Comparison of ENCODE assay signal across 2 cellular contexts in the genomic region with DNA sequence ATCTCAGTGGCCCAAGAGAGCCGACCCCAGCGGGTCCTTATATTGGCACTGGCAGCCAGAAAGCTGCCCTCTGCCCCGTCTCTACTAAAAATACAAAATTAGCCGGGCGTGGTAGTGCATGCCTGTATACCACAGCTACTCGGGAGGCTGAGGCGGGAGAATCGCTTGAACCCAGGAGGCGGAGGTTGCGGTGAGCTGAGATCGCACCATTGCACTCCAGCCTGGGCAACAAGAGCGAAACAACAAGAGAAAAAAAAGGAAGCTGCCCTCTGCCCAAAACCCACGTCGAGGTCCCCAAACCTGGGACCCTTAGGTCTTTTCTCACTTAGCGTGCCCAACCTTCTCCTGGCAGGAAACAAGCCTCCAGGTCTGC.
DNase-seq lines count a peak whose midpoint lies in the region; ATAC-seq and TF ChIP-seq lines count a peak whose summit lies in the region.
"Not testable (repeated sequence)": the region's sequence is repeated elsewhere in the genome, so short reads cannot be mapped to it uniquely, and the experiment has no call there.

No MANE protein-coding gene starts in this region.

- H3K27me3 ChIP-seq in RWPE2 (ENCODE audit: insufficient read depth, poor library complexity, severe bottlenecking); muscle layer of duodenum (ENCODE audit: low read depth, low read length): not testable (repeated sequence)

- DNase-seq in RWPE2 (ENCODE audit: low spot score): not testable (repeated sequence)

- ATAC-seq in RWPE2 (ENCODE audit: low read depth): not testable (repeated sequence)

- not testable (repeated sequence) for H3K9me3 ChIP-seq in RWPE2 (ENCODE audit: severe bottlenecking); muscle layer of duodenum (ENCODE audit: control insufficient read depth in 1 of 2, low read length in 2 of 2)

- TF ChIP-seq CTCF in RWPE2 (IDR thresholded peaks at IDR 0.05; ENCODE audit: poor library complexity, severe bottlenecking): not testable (repeated sequence)

- H3K27ac ChIP-seq in RWPE2 (ENCODE audit: poor library complexity, severe bottlenecking): not testable (repeated sequence)
- peak overlapping the region; percentile 81 for H3K27ac ChIP-seq in muscle layer of duodenum (ENCODE audit: low read length)

- H3K4me3 ChIP-seq in RWPE2 (ENCODE audit: severe bottlenecking) (peak overlapping the region; percentile 84), muscle layer of duodenum (ENCODE audit: low read depth in 1 of 2, low read length in 2 of 2) (peak overlapping the region; percentile 82 to 94)

- H3K36me3 ChIP-seq in RWPE2 (ENCODE audit: low read depth): peaks cover 27% of the 10 kb centered on the region
- peaks cover 21 to 26% of the 10 kb centered on the region in 2 donors for H3K36me3 ChIP-seq in muscle layer of duodenum (ENCODE audit: control insufficient read depth in 1 of 2, insufficient read depth in 2 of 2, low read length in 2 of 2)

- H3K4me1 ChIP-seq in RWPE2 (ENCODE audit: insufficient read depth, poor library complexity, severe bottlenecking); muscle layer of duodenum (ENCODE audit: control insufficient read depth in 1 of 2, insufficient read depth in 2 of 2, low read length in 2 of 2): not testable (repeated sequence)
